Comparison of ENCODE assay signal across 1 cellular context in the genomic region with DNA sequence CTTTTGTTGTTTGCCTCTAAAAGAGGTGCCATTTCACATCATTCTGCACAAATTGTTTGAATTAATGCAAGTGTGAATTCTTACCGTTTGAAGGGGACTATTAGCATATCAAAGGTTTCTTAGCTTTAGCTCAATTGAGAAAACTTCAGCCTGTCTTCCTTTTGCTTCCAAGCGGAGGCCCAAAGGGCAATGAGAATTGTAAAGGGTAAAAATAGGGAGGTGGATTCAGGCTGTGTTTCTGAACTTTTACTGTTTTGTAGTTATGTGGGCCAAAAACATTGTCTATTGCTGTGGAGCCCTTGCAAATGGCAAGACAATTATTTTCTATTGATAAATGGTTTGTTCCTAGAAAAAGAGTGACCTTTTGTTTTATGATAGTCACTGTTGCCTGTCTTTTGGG.
TF ChIP-seq lines count a peak whose summit lies in the region.

No MANE protein-coding gene starts in this region.

TF ChIP-seq in A549, 52 proteins besides CTCF, POLR2A, EP300 and RAD21 (continued from another document):
- TF ChIP-seq, protein P1, sequence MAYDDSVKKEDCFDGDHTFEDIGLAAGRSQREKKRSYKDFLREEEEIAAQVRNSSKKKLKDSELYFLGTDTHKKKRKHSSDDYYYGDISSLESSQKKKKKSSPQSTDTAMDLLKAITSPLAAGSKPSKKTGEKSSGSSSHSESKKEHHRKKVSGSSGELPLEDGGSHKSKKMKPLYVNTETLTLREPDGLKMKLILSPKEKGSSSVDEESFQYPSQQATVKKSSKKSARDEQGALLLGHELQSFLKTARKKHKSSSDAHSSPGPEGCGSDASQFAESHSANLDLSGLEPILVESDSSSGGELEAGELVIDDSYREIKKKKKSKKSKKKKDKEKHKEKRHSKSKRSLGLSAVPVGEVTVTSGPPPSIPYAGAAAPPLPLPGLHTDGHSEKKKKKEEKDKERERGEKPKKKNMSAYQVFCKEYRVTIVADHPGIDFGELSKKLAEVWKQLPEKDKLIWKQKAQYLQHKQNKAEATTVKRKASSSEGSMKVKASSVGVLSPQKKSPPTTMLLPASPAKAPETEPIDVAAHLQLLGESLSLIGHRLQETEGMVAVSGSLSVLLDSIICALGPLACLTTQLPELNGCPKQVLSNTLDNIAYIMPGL (CRISPR knock-in tag; IDR thresholded peaks at IDR 0.05; ENCODE audit: borderline replicate concordance) = no peak
- TF ChIP-seq CBX8 (IDR thresholded peaks at IDR 0.05) = no peak
- no peak for TF ChIP-seq CBX2 (IDR thresholded peaks at IDR 0.05; ENCODE audit: borderline replicate concordance, low read depth)
- TF ChIP-seq TP53 (CRISPR knock-in tag; IDR thresholded peaks at IDR 0.05) = no peak
- no peak for TF ChIP-seq HOXB13 (CRISPR knock-in tag; IDR thresholded peaks at IDR 0.05; ENCODE audit: low read depth)
- TF ChIP-seq NPAS2 (CRISPR knock-in tag; IDR thresholded peaks at IDR 0.05; ENCODE audit: borderline replicate concordance) = no peak
- no peak for TF ChIP-seq ZC3H11A (IDR thresholded peaks at IDR 0.05)
- no peak for TF ChIP-seq NFE2L2 (conservative IDR thresholded peaks at IDR 0.05; ENCODE audit: low read length)
- TF ChIP-seq RNF2 (IDR thresholded peaks at IDR 0.05; ENCODE audit: borderline replicate concordance, low read depth) = no peak
- no peak for TF ChIP-seq PHF8 (IDR thresholded peaks at IDR 0.05; ENCODE audit: borderline replicate concordance, low read depth)
- no peak for TF ChIP-seq JUNB (IDR thresholded peaks at IDR 0.05)
- no peak for TF ChIP-seq MYC (IDR thresholded peaks at IDR 0.05; ENCODE audit: borderline replicate concordance, low read length)
